1 cellular context compared by ENCODE assay signal in the genomic region with DNA sequence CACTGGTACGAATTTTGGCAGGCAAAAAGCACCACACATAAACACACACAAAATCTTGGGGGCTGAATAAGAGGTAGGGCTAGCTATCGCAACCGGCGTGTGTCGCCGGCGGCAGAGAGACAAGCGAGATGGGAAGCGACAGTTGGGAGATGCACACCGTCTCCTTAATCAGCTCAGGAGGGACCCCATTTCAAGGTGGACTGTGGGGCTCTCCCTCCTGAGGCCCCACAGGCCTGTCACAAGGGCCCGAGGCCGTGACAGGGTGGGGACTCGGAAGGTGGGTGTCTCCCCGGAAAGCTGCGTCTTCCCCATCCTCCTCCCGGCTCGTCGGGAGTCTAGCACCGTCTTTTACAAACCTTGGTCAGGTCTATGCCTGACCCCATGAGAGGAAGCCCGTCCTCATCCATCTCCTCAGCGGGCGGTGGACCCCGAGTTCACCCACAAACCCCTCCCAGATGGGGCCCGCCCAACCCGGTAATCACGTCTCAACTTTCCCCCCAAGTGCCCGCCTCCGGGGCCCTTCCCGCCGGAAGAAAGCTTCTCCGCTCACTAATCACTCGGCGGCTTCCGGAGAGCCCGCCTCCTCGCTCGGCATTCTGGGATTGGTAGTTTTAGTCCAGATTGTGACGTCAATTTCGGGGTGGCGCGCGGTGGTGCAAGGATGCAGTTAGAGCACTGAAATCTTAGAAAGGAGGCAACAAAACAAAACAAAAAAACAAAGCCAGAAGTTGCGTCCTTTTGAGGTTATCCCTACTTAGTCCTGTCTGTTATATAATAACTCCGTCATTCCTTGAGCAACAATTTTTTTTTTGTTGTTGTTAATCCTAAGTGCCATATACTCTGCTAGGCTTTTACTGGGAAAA.
TF ChIP-seq lines count a peak whose summit lies in the region.

A gene with protein sequence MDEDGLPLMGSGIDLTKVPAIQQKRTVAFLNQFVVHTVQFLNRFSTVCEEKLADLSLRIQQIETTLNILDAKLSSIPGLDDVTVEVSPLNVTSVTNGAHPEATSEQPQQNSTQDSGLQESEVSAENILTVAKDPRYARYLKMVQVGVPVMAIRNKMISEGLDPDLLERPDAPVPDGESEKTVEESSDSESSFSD (minus strand): TSS at position 436 of the 863 bp plus-strand sequence. CDS start 29 bp downstream, at position 407.

TF ChIP-seq in HEK293, 187 proteins besides CTCF, POLR2A, EP300 and RAD21 (continued from another document and continues in another):
- TF ChIP-seq, protein P1, sequence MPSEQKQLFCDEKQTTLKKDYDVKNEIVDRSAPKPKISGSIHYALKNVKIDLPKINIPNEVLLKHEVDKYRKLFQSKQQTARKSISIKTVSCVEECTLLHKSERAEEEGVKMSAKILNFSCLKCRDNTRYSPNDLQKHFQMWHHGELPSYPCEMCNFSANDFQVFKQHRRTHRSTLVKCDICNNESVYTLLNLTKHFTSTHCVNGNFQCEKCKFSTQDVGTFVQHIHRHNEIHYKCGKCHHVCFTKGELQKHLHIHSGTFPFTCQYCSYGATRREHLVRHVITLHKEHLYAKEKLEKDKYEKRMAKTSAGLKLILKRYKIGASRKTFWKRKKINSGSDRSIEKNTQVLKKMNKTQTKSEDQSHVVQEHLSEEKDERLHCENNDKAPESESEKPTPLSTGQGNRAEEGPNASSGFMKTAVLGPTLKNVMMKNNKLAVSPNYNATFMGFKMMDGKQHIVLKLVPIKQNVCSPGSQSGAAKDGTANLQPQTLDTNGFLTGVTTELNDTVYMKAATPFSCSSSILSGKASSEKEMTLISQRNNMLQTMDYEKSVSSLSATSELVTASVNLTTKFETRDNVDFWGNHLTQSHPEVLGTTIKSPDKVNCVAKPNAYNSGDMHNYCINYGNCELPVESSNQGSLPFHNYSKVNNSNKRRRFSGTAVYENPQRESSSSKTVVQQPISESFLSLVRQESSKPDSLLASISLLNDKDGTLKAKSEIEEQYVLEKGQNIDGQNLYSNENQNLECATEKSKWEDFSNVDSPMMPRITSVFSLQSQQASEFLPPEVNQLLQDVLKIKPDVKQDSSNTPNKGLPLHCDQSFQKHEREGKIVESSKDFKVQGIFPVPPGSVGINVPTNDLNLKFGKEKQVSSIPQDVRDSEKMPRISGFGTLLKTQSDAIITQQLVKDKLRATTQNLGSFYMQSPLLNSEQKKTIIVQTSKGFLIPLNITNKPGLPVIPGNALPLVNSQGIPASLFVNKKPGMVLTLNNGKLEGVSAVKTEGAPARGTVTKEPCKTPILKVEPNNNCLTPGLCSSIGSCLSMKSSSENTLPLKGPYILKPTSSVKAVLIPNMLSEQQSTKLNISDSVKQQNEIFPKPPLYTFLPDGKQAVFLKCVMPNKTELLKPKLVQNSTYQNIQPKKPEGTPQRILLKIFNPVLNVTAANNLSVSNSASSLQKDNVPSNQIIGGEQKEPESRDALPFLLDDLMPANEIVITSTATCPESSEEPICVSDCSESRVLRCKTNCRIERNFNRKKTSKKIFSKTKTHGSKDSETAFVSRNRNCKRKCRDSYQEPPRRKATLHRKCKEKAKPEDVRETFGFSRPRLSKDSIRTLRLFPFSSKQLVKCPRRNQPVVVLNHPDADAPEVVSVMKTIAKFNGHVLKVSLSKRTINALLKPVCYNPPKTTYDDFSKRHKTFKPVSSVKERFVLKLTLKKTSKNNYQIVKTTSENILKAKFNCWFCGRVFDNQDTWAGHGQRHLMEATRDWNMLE (tag by site-specific recombination; conservative IDR thresholded peaks at IDR 0.05; ENCODE audit: low read depth): peak; percentile 72; the same call in 1 of the 2 replicates
- TF ChIP-seq, protein P2, sequence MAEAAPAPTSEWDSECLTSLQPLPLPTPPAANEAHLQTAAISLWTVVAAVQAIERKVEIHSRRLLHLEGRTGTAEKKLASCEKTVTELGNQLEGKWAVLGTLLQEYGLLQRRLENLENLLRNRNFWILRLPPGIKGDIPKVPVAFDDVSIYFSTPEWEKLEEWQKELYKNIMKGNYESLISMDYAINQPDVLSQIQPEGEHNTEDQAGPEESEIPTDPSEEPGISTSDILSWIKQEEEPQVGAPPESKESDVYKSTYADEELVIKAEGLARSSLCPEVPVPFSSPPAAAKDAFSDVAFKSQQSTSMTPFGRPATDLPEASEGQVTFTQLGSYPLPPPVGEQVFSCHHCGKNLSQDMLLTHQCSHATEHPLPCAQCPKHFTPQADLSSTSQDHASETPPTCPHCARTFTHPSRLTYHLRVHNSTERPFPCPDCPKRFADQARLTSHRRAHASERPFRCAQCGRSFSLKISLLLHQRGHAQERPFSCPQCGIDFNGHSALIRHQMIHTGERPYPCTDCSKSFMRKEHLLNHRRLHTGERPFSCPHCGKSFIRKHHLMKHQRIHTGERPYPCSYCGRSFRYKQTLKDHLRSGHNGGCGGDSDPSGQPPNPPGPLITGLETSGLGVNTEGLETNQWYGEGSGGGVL (tag by site-specific recombination; IDR thresholded peaks at IDR 0.05): peak; percentile 26; the same call in 1 of the 2 replicates
- TF ChIP-seq GLI2 (tag by site-specific recombination; IDR thresholded peaks at IDR 0.05; ENCODE audit: borderline replicate concordance, low read depth): no peak
- TF ChIP-seq, protein P3, sequence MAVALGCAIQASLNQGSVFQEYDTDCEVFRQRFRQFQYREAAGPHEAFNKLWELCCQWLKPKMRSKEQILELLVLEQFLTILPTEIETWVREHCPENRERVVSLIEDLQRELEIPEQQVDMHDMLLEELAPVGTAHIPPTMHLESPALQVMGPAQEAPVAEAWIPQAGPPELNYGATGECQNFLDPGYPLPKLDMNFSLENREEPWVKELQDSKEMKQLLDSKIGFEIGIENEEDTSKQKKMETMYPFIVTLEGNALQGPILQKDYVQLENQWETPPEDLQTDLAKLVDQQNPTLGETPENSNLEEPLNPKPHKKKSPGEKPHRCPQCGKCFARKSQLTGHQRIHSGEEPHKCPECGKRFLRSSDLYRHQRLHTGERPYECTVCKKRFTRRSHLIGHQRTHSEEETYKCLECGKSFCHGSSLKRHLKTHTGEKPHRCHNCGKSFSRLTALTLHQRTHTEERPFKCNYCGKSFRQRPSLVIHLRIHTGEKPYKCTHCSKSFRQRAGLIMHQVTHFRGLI (tag by site-specific recombination; IDR thresholded peaks at IDR 0.05): peak; percentile 93
- TF ChIP-seq, protein P4, sequence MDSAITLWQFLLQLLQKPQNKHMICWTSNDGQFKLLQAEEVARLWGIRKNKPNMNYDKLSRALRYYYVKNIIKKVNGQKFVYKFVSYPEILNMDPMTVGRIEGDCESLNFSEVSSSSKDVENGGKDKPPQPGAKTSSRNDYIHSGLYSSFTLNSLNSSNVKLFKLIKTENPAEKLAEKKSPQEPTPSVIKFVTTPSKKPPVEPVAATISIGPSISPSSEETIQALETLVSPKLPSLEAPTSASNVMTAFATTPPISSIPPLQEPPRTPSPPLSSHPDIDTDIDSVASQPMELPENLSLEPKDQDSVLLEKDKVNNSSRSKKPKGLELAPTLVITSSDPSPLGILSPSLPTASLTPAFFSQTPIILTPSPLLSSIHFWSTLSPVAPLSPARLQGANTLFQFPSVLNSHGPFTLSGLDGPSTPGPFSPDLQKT (IDR thresholded peaks at IDR 0.05; ENCODE audit: borderline replicate concordance, low read depth, low read length): no peak
- no peak for TF ChIP-seq ZNF677 (tag by site-specific recombination; IDR thresholded peaks at IDR 0.05)
- TF ChIP-seq ZNF24 (tag by site-specific recombination; IDR thresholded peaks at IDR 0.05): no peak
- TF ChIP-seq, protein P5, sequence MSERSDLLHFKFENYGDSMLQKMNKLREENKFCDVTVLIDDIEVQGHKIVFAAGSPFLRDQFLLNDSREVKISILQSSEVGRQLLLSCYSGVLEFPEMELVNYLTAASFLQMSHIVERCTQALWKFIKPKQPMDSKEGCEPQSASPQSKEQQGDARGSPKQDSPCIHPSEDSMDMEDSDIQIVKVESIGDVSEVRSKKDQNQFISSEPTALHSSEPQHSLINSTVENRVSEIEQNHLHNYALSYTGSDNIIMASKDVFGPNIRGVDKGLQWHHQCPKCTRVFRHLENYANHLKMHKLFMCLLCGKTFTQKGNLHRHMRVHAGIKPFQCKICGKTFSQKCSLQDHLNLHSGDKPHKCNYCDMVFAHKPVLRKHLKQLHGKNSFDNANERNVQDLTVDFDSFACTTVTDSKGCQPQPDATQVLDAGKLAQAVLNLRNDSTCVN (tag by site-specific recombination; optimal IDR thresholded peaks at IDR 0.05): peak; percentile 26
- TF ChIP-seq ZNF600 (tag by site-specific recombination; IDR thresholded peaks at IDR 0.05): no peak
- TF ChIP-seq ZNF629 (tag by site-specific recombination; IDR thresholded peaks at IDR 0.05): peak; percentile 91
- no peak for TF ChIP-seq ZNF19 (tag by site-specific recombination; IDR thresholded peaks at IDR 0.05; ENCODE audit: low read depth)
- peak; percentile 63; the same call in 1 of the 2 replicates for TF ChIP-seq KLF8 (tag by site-specific recombination; IDR thresholded peaks at IDR 0.05)
- TF ChIP-seq ZNF514 (tag by site-specific recombination; IDR thresholded peaks at IDR 0.05): no peak
- no peak for TF ChIP-seq MYNN (tag by site-specific recombination; IDR thresholded peaks at IDR 0.05; ENCODE audit: borderline replicate concordance)
- no peak for TF ChIP-seq ZNF211 (tag by site-specific recombination; IDR thresholded peaks at IDR 0.05; ENCODE audit: low read depth)
- TF ChIP-seq, protein P6, sequence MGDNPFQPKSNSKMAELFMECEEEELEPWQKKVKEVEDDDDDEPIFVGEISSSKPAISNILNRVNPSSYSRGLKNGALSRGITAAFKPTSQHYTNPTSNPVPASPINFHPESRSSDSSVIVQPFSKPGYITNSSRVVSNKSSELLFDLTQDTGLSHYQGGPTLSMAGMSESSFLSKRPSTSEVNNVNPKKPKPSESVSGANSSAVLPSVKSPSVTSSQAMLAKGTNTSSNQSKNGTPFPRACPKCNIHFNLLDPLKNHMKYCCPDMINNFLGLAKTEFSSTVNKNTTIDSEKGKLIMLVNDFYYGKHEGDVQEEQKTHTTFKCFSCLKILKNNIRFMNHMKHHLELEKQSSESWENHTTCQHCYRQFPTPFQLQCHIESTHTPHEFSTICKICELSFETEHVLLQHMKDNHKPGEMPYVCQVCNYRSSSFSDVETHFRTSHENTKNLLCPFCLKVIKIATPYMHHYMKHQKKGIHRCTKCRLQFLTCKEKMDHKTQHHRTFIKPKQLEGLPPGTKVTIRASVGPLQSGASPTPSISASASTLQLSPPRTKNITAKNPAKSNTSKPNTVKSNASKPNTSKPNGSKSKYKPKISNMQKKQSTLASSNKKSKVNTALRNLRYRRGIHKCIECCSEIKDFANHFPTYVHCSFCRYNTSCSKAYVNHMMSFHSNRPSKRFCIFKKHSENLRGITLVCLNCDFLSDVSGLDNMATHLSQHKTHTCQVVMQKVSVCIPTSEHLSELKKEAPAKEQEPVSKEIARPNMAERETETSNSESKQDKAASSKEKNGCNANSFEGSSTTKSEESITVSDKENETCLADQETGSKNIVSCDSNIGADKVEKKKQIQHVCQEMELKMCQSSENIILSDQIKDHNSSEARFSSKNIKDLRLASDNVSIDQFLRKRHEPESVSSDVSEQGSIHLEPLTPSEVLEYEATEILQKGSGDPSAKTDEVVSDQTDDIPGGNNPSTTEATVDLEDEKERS (tag by site-specific recombination; IDR thresholded peaks at IDR 0.05): no peak
- TF ChIP-seq ZSCAN16 (tag by site-specific recombination; IDR thresholded peaks at IDR 0.05): no peak
- TF ChIP-seq ZNF530 (tag by site-specific recombination; IDR thresholded peaks at IDR 0.05; ENCODE audit: low read depth): no peak
- no peak for TF ChIP-seq ZNF623 (tag by site-specific recombination; IDR thresholded peaks at IDR 0.05)
- no peak for TF ChIP-seq ZNF433 (tag by site-specific recombination; IDR thresholded peaks at IDR 0.05; ENCODE audit: low read depth)
- TF ChIP-seq, protein P7, sequence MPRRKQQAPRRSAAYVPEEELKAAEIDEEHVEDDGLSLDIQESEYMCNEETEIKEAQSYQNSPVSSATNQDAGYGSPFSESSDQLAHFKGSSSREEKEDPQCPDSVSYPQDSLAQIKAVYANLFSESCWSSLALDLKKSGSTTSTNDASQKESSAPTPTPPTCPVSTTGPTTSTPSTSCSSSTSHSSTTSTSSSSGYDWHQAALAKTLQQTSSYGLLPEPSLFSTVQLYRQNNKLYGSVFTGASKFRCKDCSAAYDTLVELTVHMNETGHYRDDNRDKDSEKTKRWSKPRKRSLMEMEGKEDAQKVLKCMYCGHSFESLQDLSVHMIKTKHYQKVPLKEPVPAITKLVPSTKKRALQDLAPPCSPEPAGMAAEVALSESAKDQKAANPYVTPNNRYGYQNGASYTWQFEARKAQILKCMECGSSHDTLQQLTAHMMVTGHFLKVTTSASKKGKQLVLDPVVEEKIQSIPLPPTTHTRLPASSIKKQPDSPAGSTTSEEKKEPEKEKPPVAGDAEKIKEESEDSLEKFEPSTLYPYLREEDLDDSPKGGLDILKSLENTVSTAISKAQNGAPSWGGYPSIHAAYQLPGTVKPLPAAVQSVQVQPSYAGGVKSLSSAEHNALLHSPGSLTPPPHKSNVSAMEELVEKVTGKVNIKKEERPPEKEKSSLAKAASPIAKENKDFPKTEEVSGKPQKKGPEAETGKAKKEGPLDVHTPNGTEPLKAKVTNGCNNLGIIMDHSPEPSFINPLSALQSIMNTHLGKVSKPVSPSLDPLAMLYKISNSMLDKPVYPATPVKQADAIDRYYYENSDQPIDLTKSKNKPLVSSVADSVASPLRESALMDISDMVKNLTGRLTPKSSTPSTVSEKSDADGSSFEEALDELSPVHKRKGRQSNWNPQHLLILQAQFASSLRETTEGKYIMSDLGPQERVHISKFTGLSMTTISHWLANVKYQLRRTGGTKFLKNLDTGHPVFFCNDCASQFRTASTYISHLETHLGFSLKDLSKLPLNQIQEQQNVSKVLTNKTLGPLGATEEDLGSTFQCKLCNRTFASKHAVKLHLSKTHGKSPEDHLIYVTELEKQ (tag by site-specific recombination; IDR thresholded peaks at IDR 0.05; ENCODE audit: borderline replicate concordance): no peak
- TF ChIP-seq MEIS1 (CRISPR knock-in tag; IDR thresholded peaks at IDR 0.05; ENCODE audit: borderline replicate concordance): no peak
- no peak for TF ChIP-seq ZNF558 (tag by site-specific recombination; IDR thresholded peaks at IDR 0.05)
- no peak for TF ChIP-seq ZNF341 (tag by site-specific recombination; IDR thresholded peaks at IDR 0.05; ENCODE audit: low read depth)
- peak; percentile 49; the same call in 1 of the 2 replicates for TF ChIP-seq KLF7 (tag by site-specific recombination; IDR thresholded peaks at IDR 0.05; ENCODE audit: borderline replicate concordance)
- TF ChIP-seq, protein P8, sequence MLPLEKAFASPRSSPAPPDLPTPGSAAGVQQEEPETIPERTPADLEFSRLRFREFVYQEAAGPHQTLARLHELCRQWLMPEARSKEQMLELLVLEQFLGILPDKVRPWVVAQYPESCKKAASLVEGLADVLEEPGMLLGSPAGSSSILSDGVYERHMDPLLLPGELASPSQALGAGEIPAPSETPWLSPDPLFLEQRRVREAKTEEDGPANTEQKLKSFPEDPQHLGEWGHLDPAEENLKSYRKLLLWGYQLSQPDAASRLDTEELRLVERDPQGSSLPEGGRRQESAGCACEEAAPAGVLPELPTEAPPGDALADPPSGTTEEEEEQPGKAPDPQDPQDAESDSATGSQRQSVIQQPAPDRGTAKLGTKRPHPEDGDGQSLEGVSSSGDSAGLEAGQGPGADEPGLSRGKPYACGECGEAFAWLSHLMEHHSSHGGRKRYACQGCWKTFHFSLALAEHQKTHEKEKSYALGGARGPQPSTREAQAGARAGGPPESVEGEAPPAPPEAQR (tag by site-specific recombination; IDR thresholded peaks at IDR 0.05): no peak
- no peak for TF ChIP-seq ZNF776 (tag by site-specific recombination; IDR thresholded peaks at IDR 0.05; ENCODE audit: borderline replicate concordance)
- no peak for TF ChIP-seq SETDB1 (IDR thresholded peaks at IDR 0.05; ENCODE audit: insufficient read length, low read length)
- 0 out of 2 replicates have a peak, but pooled peaks have one; percentile 22 for TF ChIP-seq ZNF610 (tag by site-specific recombination; IDR thresholded peaks at IDR 0.05; ENCODE audit: borderline replicate concordance)
- no peak; the same call in 1 of the 2 replicates for TF ChIP-seq GLIS1 (tag by site-specific recombination; IDR thresholded peaks at IDR 0.05)
- TF ChIP-seq ZNF510 (tag by site-specific recombination; IDR thresholded peaks at IDR 0.05; ENCODE audit: insufficient replicate concordance): no peak
- TF ChIP-seq ZNF214 (tag by site-specific recombination; IDR thresholded peaks at IDR 0.05; ENCODE audit: borderline replicate concordance): no peak
